In the genomic region with DNA sequence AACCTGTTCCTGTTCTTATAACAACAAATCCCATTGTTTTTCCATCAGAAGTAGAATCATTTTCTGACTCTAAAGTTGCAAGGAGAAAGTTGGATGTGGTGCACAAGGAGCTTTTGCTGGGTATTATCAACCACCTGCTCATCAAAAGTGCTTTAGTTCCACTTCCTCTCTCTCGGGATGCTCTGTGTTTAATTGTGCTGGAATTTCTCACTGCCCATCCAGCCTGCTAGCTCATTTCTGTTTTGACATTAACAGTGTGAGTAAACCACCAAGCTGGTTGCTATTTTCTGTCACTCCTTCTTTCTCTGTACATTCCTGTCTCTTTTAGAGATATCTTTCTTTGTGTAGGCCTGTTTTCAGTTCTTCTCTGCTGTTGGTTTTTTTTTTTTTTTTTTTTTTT, we compare ENCODE assay signal across 31 cellular contexts.
"Had no signal": no experiment of that assay in that cellular context is flagged by ENCODE, and none has a peak within 500 bp of the region (broad histone marks: within the 10 kb centered on the region; RNA-seq: fewer than 3 reads in every experiment).

No MANE protein-coding gene starts in this region.

- H3K9me3 Mint-ChIP-seq: activated CD8-positive, alpha-beta T cell treated with anti-CD3 and anti-CD28 coated beads for 36 hours; activated naive CD4-positive, alpha-beta T cell treated with anti-CD3 and anti-CD28 coated beads, Interleukin-2, amount 10 ng/mL, durations not matched to agents 7 days and 5 days; activated naive CD8-positive, alpha-beta T cell treated with anti-CD3 and anti-CD28 coated beads, Interleukin-2, amount 10 ng/mL, durations not matched to agents 7 days and 5 days; activated T-cell treated with anti-CD3 and anti-CD28 coated beads, Interleukin-2, amount 50 U/mL, for 72 hours; activated T-helper 2 cell treated with anti-CD3 and anti-CD28 coated beads, Interferon-gamma antibody, Interleukin-2, Interleukin-4, amounts not matched to agents 10 μg/mL and 5 μg/mL and 100 μg/mL, durations not matched to agents 14 hours and 24 hours and 36 hours; T-cell had no signal

- H3K4me3 ChIP-seq: K562, SK-N-MC had no signal

- H3K27ac ChIP-seq: SK-N-MC, WERI-Rb-1 had no signal

- ATAC-seq: activated CD4-positive, alpha-beta T cell treated with anti-CD3 and anti-CD28 coated beads for 36 hours; activated CD8-positive, alpha-beta T cell treated with anti-CD3 and anti-CD28 coated beads for 36 hours; activated T-cell treated with anti-CD3 and anti-CD28 coated beads, Interleukin-2, amount 50 U/mL, for 72 hours; K562; Panc1; Right ventricle myocardium inferior; T-cell had no signal

- H3K4me3 Mint-ChIP-seq: activated CD4-positive, alpha-beta T cell treated with anti-CD3 and anti-CD28 coated beads for 36 hours; activated CD8-positive, alpha-beta T cell treated with anti-CD3 and anti-CD28 coated beads for 36 hours; activated naive CD4-positive, alpha-beta T cell treated with anti-CD3 and anti-CD28 coated beads, Interleukin-2, amount 10 ng/mL, durations not matched to agents 7 days and 5 days; activated naive CD8-positive, alpha-beta T cell treated with anti-CD3 and anti-CD28 coated beads, Interleukin-2, amount 10 ng/mL, durations not matched to agents 7 days and 5 days; activated T-cell treated with anti-CD3 and anti-CD28 coated beads, Interleukin-2, amount 50 U/mL, for 72 hours; T-cell had no signal

- DNase-seq: activated CD4-positive, alpha-beta T cell treated with anti-CD3 and anti-CD28 coated beads for 36 hours; activated CD8-positive, alpha-beta memory T cell treated with anti-CD3 and anti-CD28 coated beads, Interleukin-2, amount 50 U/mL, for 4 hours; activated CD8-positive, alpha-beta T cell treated with anti-CD3 and anti-CD28 coated beads for 36 hours; activated gamma-delta T cell treated with Interleukin-2 at 50 U/mL for 16 hours; activated naive CD4-positive, alpha-beta T cell treated with anti-CD3 and anti-CD28 coated beads, Interleukin-2, amount 10 ng/mL, durations not matched to agents 7 days and 5 days; activated naive CD8-positive, alpha-beta T cell treated with anti-CD3 and anti-CD28 coated beads, Interleukin-2, amount 10 ng/mL, durations not matched to agents 7 days and 5 days; activated T-cell treated with anti-CD3 and anti-CD28 coated beads, Interleukin-2, amount 50 U/mL, for 72 hours; aorta; central memory CD4-positive, alpha-beta T cell; Karpas-422; MM.1S; NCI-H1092; NCI-H1417 treated with DMSO at 0.1 percent for 48 hours; NCI-H1694; NCI-H2029; NCI-H2107; NCI-H2171 treated with DMSO at 0.1 percent for 48 hours; NCI-H226; NCI-H526; NCI-H82; OCI-M1; RPMI8226; T-cell; T-helper 2 cell; T1000; WERI-Rb-1 had no signal

- H3K27ac Mint-ChIP-seq: activated CD8-positive, alpha-beta T cell treated with anti-CD3 and anti-CD28 coated beads for 36 hours; activated naive CD4-positive, alpha-beta T cell treated with anti-CD3 and anti-CD28 coated beads, Interleukin-2, amount 10 ng/mL, durations not matched to agents 7 days and 5 days; activated naive CD8-positive, alpha-beta T cell treated with anti-CD3 and anti-CD28 coated beads, Interleukin-2, amount 10 ng/mL, durations not matched to agents 7 days and 5 days; activated T-cell treated with anti-CD3 and anti-CD28 coated beads, Interleukin-2, amount 50 U/mL, for 72 hours; activated T-helper 2 cell treated with anti-CD3 and anti-CD28 coated beads, Interferon-gamma antibody, Interleukin-2, Interleukin-4, amounts not matched to agents 10 μg/mL and 5 μg/mL and 100 μg/mL, durations not matched to agents 14 hours and 24 hours and 36 hours had no signal

- H3K27me3 Mint-ChIP-seq: activated CD4-positive, alpha-beta T cell treated with anti-CD3 and anti-CD28 coated beads for 36 hours; activated CD8-positive, alpha-beta T cell treated with anti-CD3 and anti-CD28 coated beads for 36 hours; activated naive CD4-positive, alpha-beta T cell treated with anti-CD3 and anti-CD28 coated beads, Interleukin-2, amount 10 ng/mL, durations not matched to agents 7 days and 5 days; activated naive CD8-positive, alpha-beta T cell treated with anti-CD3 and anti-CD28 coated beads, Interleukin-2, amount 10 ng/mL, durations not matched to agents 7 days and 5 days; T-cell had no signal
